ENCODE assay signal across 26 cellular contexts in the genomic region with DNA sequence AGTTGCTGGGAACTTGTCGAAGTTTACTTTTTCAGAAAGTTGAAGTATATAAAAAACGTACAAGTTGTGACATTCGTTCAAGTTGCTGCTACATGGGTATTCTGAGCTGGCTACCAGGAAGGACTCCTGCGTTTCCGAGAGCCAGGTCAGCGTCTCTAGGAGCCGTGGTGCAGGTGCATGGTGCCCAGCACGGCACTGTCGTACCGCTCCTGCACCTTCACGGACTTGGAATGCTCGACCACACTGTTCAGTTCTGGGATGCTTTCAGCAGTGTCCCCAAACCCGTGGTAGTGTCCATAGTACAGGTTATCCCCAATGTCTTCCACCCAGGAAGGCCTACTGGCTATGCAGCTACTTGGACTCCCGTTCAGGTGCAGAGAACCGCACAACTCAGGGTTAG.
"Had no signal": no experiment of that assay in that cellular context is flagged by ENCODE, and none has a peak within 500 bp of the region (broad histone marks: within the 10 kb centered on the region; RNA-seq: fewer than 3 reads in every experiment).

No MANE protein-coding gene starts in this region.

- H3K9me3 ChIP-seq: ovary, psoas muscle, right lobe of liver, sigmoid colon, suprapubic skin, testis, tibial artery, transverse colon, upper lobe of right lung, vagina had no signal

- H3K27ac ChIP-seq: neural progenitor cell, ovary, parathyroid adenoma, right lobe of liver, sigmoid colon, suprapubic skin, testis, tibial artery, transverse colon, upper lobe of right lung, vagina had no signal

- H3K4me3 ChIP-seq: neural progenitor cell, ovary, psoas muscle, right lobe of liver, sigmoid colon, suprapubic skin, testis, tibial artery, transverse colon, upper lobe of right lung, vagina had no signal

- H3K4me1 ChIP-seq: parathyroid adenoma had no signal

- H3K27me3 ChIP-seq: neural progenitor cell, ovary, right lobe of liver, sigmoid colon, suprapubic skin, testis, tibial artery, transverse colon, upper lobe of right lung, vagina had no signal

- DNase-seq: natural killer cell; occipital lobe; ovary; posterior cingulate gyrus; psoas muscle; right cardiac atrium; right lobe of liver; sigmoid colon; small intestine; stimulated activated CD4-positive, alpha-beta T cell treated with anti-CD3 and anti-CD28 coated beads, Interleukin-12 subunit alpha, Interleukin-12 subunit beta, amount 100 ng/mL, for 4 hours; stimulated activated CD4-positive, alpha-beta T cell treated with anti-CD3 and anti-CD28 coated beads, Interleukin-1b, Interleukin-23, amount 100 ng/mL, for 48 hours; stimulated activated CD4-positive, alpha-beta T cell treated with anti-CD3 and anti-CD28 coated beads, Interleukin-4, amount 100 ng/mL, for 1 hour; stimulated activated CD4-positive, alpha-beta T cell treated with anti-CD3 and anti-CD28 coated beads, Interleukin-4, amount 100 ng/mL, for 4 hours; stimulated activated CD8-positive, alpha-beta memory T cell treated with anti-CD3 and anti-CD28 coated beads, Interleukin-4, amount 100 ng/mL, for 48 hours; stimulated activated naive CD4-positive, alpha-beta T cell; stimulated activated naive CD8-positive, alpha-beta T cell treated with anti-CD3 and anti-CD28 coated beads, Interleukin-15, amount 100 ng/mL, for 72 hours; stimulated activated naive CD8-positive, alpha-beta T cell treated with anti-CD3 and anti-CD28 coated beads, Interleukin-15, Interleukin-2, amounts not matched to agents 100 U/mL and 50 U/mL, for 24 hours; substantia nigra; testis; tibial artery; transverse colon; upper lobe of right lung had no signal

- H3K36me3 ChIP-seq: neural progenitor cell, ovary, right lobe of liver, sigmoid colon, suprapubic skin, transverse colon, upper lobe of right lung had no signal

- FAIRE-seq: small intestine had no signal
